Comparison of ENCODE assay signal across 25 cellular contexts in genomic region chr5:98066910-98067309, GRCh38.
"Had no signal": no experiment of that assay in that cellular context is flagged by ENCODE, and none has a peak within 500 bp of the region (broad histone marks: within the 10 kb centered on the region; RNA-seq: fewer than 3 reads in every experiment).

No MANE protein-coding gene starts in this region.

- H3K27ac ChIP-seq: Peyer's patch, SJSA1 had no signal

- H3K36me3 ChIP-seq: MG63, Peyer's patch, SJSA1 had no signal

- H3K27me3 ChIP-seq: MG63, Peyer's patch, SJSA1 had no signal

- H3K9me3 ChIP-seq: MG63, Peyer's patch, SJSA1 had no signal

- H3K4me3 ChIP-seq: MG63, Peyer's patch, SJSA1 had no signal

- ATAC-seq: activated T-helper 17 cell treated with anti-CD3 and anti-CD28 coated beads, Interleukin-2, amount 50 U/mL, for 72 hours; T-helper 17 cell had no signal

- DNase-seq: activated B cell treated with CpG ODN at 0.5 μM for 24 hours; activated CD4-positive, alpha-beta memory T cell treated with anti-CD3 and anti-CD28 coated beads for 36 hours; activated CD4-positive, alpha-beta T cell treated with anti-CD3 and anti-CD28 coated beads, Interleukin-2, amount 10 ng/mL, durations not matched to agents 7 days and 5 days; activated CD8-positive, alpha-beta memory T cell treated with anti-CD3 and anti-CD28 coated beads for 24 hours; activated gamma-delta T cell; activated naive CD4-positive, alpha-beta T cell treated with anti-CD3 and anti-CD28 coated beads for 36 hours; activated T-cell treated with anti-CD3 and anti-CD28 coated beads, Interleukin-2, amount 50 U/mL, for 48 hours; cerebellar nuclear complex; MG63; MV-4-11; NCI-H1092 treated with DMSO at 0.1 percent for 48 hours; NCI-H1436; NCI-H1694 treated with DMSO at 0.1 percent for 48 hours; NCI-H2029 treated with DMSO at 0.1 percent for 48 hours; NCI-H345; NCI-H510A; NCI-H526 treated with DMSO at 0.1 percent for 48 hours; NK-92 treated with Interleukin-12 subunit alpha and Interleukin-12 subunit beta, amount 100 ng/mL, for 24 hours; OCI-M1; Peyer's patch; SHP77; T-helper 17 cell; T-helper 9 cell had no signal

- H3K4me1 ChIP-seq: Peyer's patch, SJSA1 had no signal
